ENCODE assay signal across 17 cellular contexts in genomic region chr14:58717211-58717610, GRCh38.
"Had no signal": no experiment of that assay in that cellular context is flagged by ENCODE, and none has a peak within 500 bp of the region (broad histone marks: within the 10 kb centered on the region; RNA-seq: fewer than 3 reads in every experiment).

No MANE protein-coding gene starts in this region.

- H3K27ac Mint-ChIP-seq: activated CD4-positive, alpha-beta T cell treated with anti-CD3 and anti-CD28 coated beads for 36 hours; activated naive CD4-positive, alpha-beta T cell treated with anti-CD3 and anti-CD28 coated beads, Interleukin-2, amount 50 U/mL, for 72 hours; effector memory CD8-positive, alpha-beta T cell; WTC11 had no signal

- H3K9me3 Mint-ChIP-seq: neural crest cell, WTC11 had no signal

- H3K4me1 ChIP-seq: adrenal gland had no signal

- H3K9me3 ChIP-seq: adrenal gland, tibial nerve had no signal

- H3K27ac ChIP-seq: parathyroid adenoma had no signal

- H3K4me3 ChIP-seq: adrenal gland, lung had no signal

- H3K27me3 ChIP-seq: adrenal gland, tibial nerve had no signal

- H3K4me3 Mint-ChIP-seq: activated CD4-positive, alpha-beta T cell treated with anti-CD3 and anti-CD28 coated beads for 36 hours; neural crest cell; stimulated activated naive CD8-positive, alpha-beta T cell treated with anti-CD3 and anti-CD28 coated beads, Interleukin-15, Interleukin-2, amounts not matched to agents 100 ng/mL and 50 ng/mL, for 24 hours; WTC11 had no signal

- H3K36me3 Mint-ChIP-seq: activated naive CD4-positive, alpha-beta T cell treated with anti-CD3 and anti-CD28 coated beads, Interleukin-2, amount 50 U/mL, for 72 hours; WTC11 had no signal

- ATAC-seq: activated CD4-positive, alpha-beta T cell treated with anti-CD3 and anti-CD28 coated beads for 36 hours; activated naive CD4-positive, alpha-beta T cell treated with anti-CD3 and anti-CD28 coated beads, Interleukin-2, amount 50 U/mL, for 72 hours; effector memory CD8-positive, alpha-beta T cell; left lobe of liver; WTC11 had no signal

- H3K9ac ChIP-seq: parathyroid adenoma had no signal

- H3K36me3 ChIP-seq: adrenal gland, tibial nerve had no signal

- DNase-seq: activated CD4-positive, alpha-beta T cell treated with anti-CD3 and anti-CD28 coated beads for 36 hours; activated CD4-positive, alpha-beta T cell treated with anti-CD3 and anti-CD28 coated beads, Interleukin-2, amount 50 U/mL, for 48 hours; activated gamma-delta T cell treated with Interleukin-2 at 50 U/mL for 16 hours; adrenal gland; effector memory CD8-positive, alpha-beta T cell; hypothalamus; kidney; midbrain; SW 1271 had no signal

- H3K79me2 ChIP-seq: parathyroid adenoma had no signal

- H3K27me3 Mint-ChIP-seq: stimulated activated naive CD8-positive, alpha-beta T cell treated with anti-CD3 and anti-CD28 coated beads, Interleukin-15, Interleukin-2, amounts not matched to agents 100 ng/mL and 50 ng/mL, for 24 hours had no signal
